ENCODE assay signal across 19 cellular contexts in genomic region chr11:80616070-80616800, GRCh38.
"Had no signal": no experiment of that assay in that cellular context is flagged by ENCODE, and none has a peak within 500 bp of the region (broad histone marks: within the 10 kb centered on the region; RNA-seq: fewer than 3 reads in every experiment).

No MANE protein-coding gene starts in this region.

- H3K36me3 ChIP-seq: gastrocnemius medialis, heart right ventricle, ovary, suprapubic skin, thyroid gland, uterus had no signal

- H3K27me3 Mint-ChIP-seq: dendritic cell treated with granulocyte-macrophage colony-stimulating factor and Interleukin-4, amounts not matched to agents 40 ng/mL and 50 ng/mL, for 4 days; naive thymus-derived CD8-positive, alpha-beta T cell had no signal

- H3K9me3 Mint-ChIP-seq: type B pancreatic cell had no signal

- H3K4me3 Mint-ChIP-seq: dendritic cell treated with granulocyte-macrophage colony-stimulating factor and Interleukin-4, amounts not matched to agents 40 ng/mL and 50 ng/mL, for 4 days; naive thymus-derived CD8-positive, alpha-beta T cell; neural crest cell; type B pancreatic cell had no signal

- H3K4me1 Mint-ChIP-seq: naive thymus-derived CD8-positive, alpha-beta T cell; neural crest cell had no signal

- H3K4me3 ChIP-seq: gastrocnemius medialis, heart right ventricle, mucosa of descending colon, ovary, suprapubic skin, thyroid gland, uterus had no signal

- H3K36me3 Mint-ChIP-seq: naive thymus-derived CD8-positive, alpha-beta T cell; type B pancreatic cell had no signal

- H3K27ac Mint-ChIP-seq: dendritic cell treated with granulocyte-macrophage colony-stimulating factor and Interleukin-4, amounts not matched to agents 40 ng/mL and 50 ng/mL, for 4 days; naive thymus-derived CD8-positive, alpha-beta T cell; type B pancreatic cell had no signal

- H3K27me3 ChIP-seq: gastrocnemius medialis, heart right ventricle, ovary, suprapubic skin, thyroid gland, uterus had no signal

- DNase-seq: gastrocnemius medialis; heart right ventricle; islet precursor cell; mammary epithelial cell; mucosa of descending colon; naive thymus-derived CD8-positive, alpha-beta T cell; ovary; right cardiac atrium; small intestine; stimulated activated CD4-positive, alpha-beta T cell treated with anti-CD3 and anti-CD28 coated beads, Interleukin-12 subunit alpha, Interleukin-12 subunit beta, amount 100 ng/mL, for 4 hours; stimulated activated naive CD8-positive, alpha-beta T cell treated with anti-CD3 and anti-CD28 coated beads, Interleukin-15, Interleukin-2, amounts not matched to agents 100 U/mL and 50 U/mL, for 24 hours; thyroid gland; uterus had no signal

- H3K4me1 ChIP-seq: gastrocnemius medialis, heart right ventricle, suprapubic skin, thyroid gland, uterus had no signal

- FAIRE-seq: colon, endothelial cell of umbilical vein, small intestine had no signal

- H3K9me3 ChIP-seq: gastrocnemius medialis, mucosa of descending colon, ovary, suprapubic skin, thyroid gland, uterus had no signal

- H3K27ac ChIP-seq: gastrocnemius medialis, heart right ventricle, ovary, suprapubic skin, thyroid gland, uterus had no signal
